Comparison of ENCODE assay signal across 8 cellular contexts in the genomic region with DNA sequence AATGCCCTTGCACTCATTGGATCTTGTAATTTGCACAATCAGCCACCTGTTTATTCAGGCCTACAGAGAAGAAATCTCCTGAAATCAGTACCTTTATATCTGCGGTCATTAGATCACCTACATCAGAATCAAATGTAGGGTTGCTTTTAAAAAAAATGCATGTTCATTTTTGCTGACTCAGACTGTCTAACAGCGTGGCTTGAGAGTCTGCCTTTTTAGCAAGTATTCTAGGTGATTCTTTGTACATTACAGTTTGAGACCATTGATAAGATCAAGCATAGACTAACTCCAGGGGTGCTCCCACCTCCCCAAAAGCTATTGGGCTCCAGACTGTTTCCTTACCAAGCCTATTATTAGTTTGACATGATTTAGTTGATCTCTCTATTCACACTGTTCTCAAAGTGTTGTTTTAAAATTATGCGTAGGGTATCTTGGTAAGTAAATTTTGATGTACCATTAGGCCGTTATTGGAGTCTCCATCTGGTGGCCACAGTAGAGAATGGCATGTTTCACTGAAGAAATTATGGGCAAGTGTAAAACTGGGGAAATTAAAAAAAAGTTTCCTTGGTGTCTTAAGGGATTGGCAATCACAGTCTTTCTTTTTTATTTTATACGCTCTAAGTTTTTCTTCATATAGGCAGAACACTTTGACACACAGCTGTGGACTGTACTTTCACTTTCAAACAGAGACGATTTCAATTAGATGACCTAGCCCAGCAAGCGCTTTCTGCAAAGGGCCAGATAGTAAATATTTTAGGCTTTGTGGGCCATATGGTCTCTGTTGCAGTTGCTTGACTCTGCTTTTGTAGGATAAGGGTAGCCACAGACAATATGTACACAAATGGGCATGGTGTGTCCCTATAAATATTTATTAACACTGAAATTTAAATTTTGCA. TPM values are rescaled to one million over a fixed set of nuclear protein-coding genes. Genes with fewer than 3 reads are reported as not detected.
A peak's percentile ranks its signal among the peaks of the same experiment; 100 is the strongest.
DNase-seq lines count a peak whose midpoint lies in the region; ATAC-seq and TF ChIP-seq lines count a peak whose summit lies in the region.

No MANE protein-coding gene starts in this region.

- no peak overlapping the region for H3K4me3 ChIP-seq in HCT116 (replicated peaks in 1 of 2; ENCODE audit: low read depth in 1 of 2, low read length in 2 of 2)
- H3K4me3 ChIP-seq in fibroblast of pulmonary artery (replicated peaks; ENCODE audit: low read depth, low read length): no peak overlapping the region

- peak; percentile 38; the same call in 1 of the 2 replicates for TF ChIP-seq RAD21 in HCT116 (IDR thresholded peaks at IDR 0.05; ENCODE audit: low read depth)

- TF ChIP-seq CTCF in HCT116 (IDR thresholded peaks at IDR 0.05 in 2 of 3, conservative IDR thresholded peaks at IDR 0.05 in 1 of 3; ENCODE audit: borderline replicate concordance in 1 of 3, insufficient read depth in 1 of 3, low read depth in 2 of 3, low read length in 2 of 3) (peak; percentile 48 to 60 (median 54); a peak in 4 of 6 replicates), fibroblast of pulmonary artery (IDR thresholded peaks at IDR 0.05; ENCODE audit: low read length, missing control alignments) (peak; percentile 70)

- POLR2A ChIA-PET in HCT116 (lab: Charles Lee): no interaction called here

- no peak overlapping the region for H3K9ac ChIP-seq in HCT116 (ENCODE audit: low read length)

- TF ChIP-seq POLR2A in HCT116 (IDR thresholded peaks at IDR 0.05; ENCODE audit: borderline replicate concordance, extremely low read depth, insufficient read depth, insufficient read length): no peak

- RAD21 ChIA-PET in HCT116 (lab: Charles Lee; ENCODE audit: low non-redundant PET in 1 of 2, low total read pairs in 2 of 2, uncharacterized antibody in 2 of 2, unreplicated experiment in 2 of 2): no interaction called here

- no TSS peak for BruUV-seq in HCT116 (replicated peaks; lab: Mats Ljungman, UMichigan)

- H3K27ac ChIP-seq in HCT116 (ENCODE audit: low read depth, low read length): no peak overlapping the region

- H2AFZ ChIP-seq in HCT116 (ENCODE audit: low read depth, low read length, poor library complexity, severe bottlenecking): no peak overlapping the region

- H4K20me1 ChIP-seq in HCT116 (ENCODE audit: insufficient read depth): no peaks in the 10 kb centered on the region

- H3K27me3 ChIP-seq in HCT116 (ENCODE audit: insufficient read depth, low read length): no peaks in the 10 kb centered on the region

- CTCF ChIA-PET in HCT116 (lab: Charles Lee): no interaction called here

- H3K9me3 ChIP-seq in HCT116 (ENCODE audit: control insufficient read depth in 1 of 2, insufficient read depth in 1 of 2, low read depth in 1 of 2, low read length in 2 of 2): no peaks in the 10 kb centered on the region

- no peaks in the 10 kb centered on the region for H3K36me3 ChIP-seq in HCT116 (ENCODE audit: control insufficient read depth in 1 of 2, insufficient read depth in 2 of 2, low read length in 2 of 2)

- DNase-seq in SIG-M5 treated with dmso at 0.1 percent for 504 hours (lab: John Stamatoyannopoulos, UW; ENCODE audit: unreplicated experiment) (peak; percentile 3), SIG-M5 (lab: John Stamatoyannopoulos, UW) (no peak), HCT116 (ENCODE audit: low read depth, low spot score) (peak; percentile 7), SKM-1 (lab: John Stamatoyannopoulos, UW; ENCODE audit: unreplicated experiment) (peak; percentile 0), fibroblast of pulmonary artery (ENCODE audit: low read depth) (peak; percentile 58), renal cortical epithelial cell (ENCODE audit: low read depth) (peak; percentile 43)

- H3K4me2 ChIP-seq in HCT116 (ENCODE audit: low read length): no peak overlapping the region

- ATAC-seq in HCT116 (no peak), GM21717 (IDR thresholded peaks at IDR 0.05; ENCODE audit: unreplicated experiment) (no peak), HG02938 (IDR thresholded peaks at IDR 0.05; ENCODE audit: unreplicated experiment) (no peak)

- H3K4me1 ChIP-seq in HCT116 (ENCODE audit: control insufficient read depth in 1 of 2, insufficient read depth in 2 of 2, low read length in 2 of 2): no peaks in the 10 kb centered on the region

- no peaks in the 10 kb centered on the region for H3K9me2 ChIP-seq in HCT116 (ENCODE audit: insufficient read depth)

- H3K79me2 ChIP-seq in HCT116 (ENCODE audit: insufficient read depth, low read length): no peaks in the 10 kb centered on the region

- intact Hi-C loops in HCT116 (cut with micrococcal nuclease): loop anchor here (1.0 to 10.0 kb wide), 2 partner anchors 191 to 580 kb away; no protein-coding TSS in a partner anchor

TF ChIP-seq in HCT116, 20 proteins besides CTCF, POLR2A, EP300 and RAD21:
- TF ChIP-seq SP1 (IDR thresholded peaks at IDR 0.05; ENCODE audit: low read depth) (no peak), FOSL1 (IDR thresholded peaks at IDR 0.05; ENCODE audit: low read depth) (no peak), ZFX (IDR thresholded peaks at IDR 0.05) (no peak)

RNA-seq across cellular contexts. Expression of a gene that starts 33.7 kb away (rescaled TPM):
- total RNA-seq in HCT116 (2021; ENCODE audit: unreplicated experiment): 12.0 TPM
- polyA plus RNA-seq in HCT116 (2012): 4.4 and 5.7 TPM in 2 replicates
- total RNA-seq in renal cortical epithelial cell: 26.0 and 28.3 TPM in 2 replicates

RNA-seq across cellular contexts. Expression of a gene that starts 58.6 kb away (rescaled TPM):
- total RNA-seq in HCT116 (2021; ENCODE audit: unreplicated experiment) (0.10 TPM), renal cortical epithelial cell (3.1 and 9.4 TPM in 2 replicates)
- polyA plus RNA-seq in HCT116 (2012): not detected in 2 replicates
